Comparison of ENCODE assay signal across 2 cellular contexts in the genomic region with DNA sequence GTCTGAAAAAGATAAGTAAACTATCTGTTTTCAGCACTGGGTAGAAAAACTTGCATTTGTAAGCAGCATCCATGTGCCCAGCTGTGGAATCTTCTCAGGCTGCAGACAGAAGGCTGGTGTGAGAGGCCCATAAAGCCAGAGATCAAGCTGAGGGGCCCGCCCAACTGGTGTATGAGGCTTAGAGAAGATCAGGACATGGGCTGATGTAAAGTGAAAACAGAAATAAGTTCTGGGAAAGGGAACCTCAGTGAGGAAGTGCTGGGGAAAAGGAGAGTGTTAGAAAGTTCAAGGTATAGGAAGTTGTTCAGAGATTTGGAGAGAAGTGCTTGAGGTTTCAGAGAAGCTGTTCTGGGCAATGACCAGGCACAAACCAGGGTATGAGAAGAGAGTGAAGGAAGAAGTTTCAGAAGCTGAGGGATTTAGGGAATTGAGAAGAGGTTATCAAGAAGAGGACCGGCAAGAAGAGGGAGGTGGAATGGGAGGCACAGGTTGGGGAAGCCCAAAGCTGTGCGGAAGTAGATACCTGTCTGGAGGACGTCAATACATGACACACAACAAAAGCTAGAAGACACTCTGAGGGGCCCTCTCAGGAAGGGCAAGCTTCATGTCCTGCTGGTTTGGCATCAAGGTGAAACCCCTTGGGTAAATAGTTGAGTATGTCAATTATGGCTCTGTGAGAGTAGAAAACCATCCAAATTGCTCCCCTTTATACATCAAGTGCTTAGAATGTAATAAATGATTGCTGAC.
TF ChIP-seq lines count a peak whose summit lies in the region.

No MANE protein-coding gene starts in this region.

TF ChIP-seq in A549, 52 proteins besides CTCF, POLR2A, EP300 and RAD21:
- TF ChIP-seq EHMT2 (IDR thresholded peaks at IDR 0.05; ENCODE audit: low read depth) (no peak), MAFK (IDR thresholded peaks at IDR 0.05; ENCODE audit: partially characterized antibody) (peak; percentile 42), TP53 (CRISPR knock-in tag; IDR thresholded peaks at IDR 0.05) (no peak), CEBPB (IDR thresholded peaks at IDR 0.05) (no peak), SMC3 (IDR thresholded peaks at IDR 0.05) (no peak)
- TF ChIP-seq, protein P1, sequence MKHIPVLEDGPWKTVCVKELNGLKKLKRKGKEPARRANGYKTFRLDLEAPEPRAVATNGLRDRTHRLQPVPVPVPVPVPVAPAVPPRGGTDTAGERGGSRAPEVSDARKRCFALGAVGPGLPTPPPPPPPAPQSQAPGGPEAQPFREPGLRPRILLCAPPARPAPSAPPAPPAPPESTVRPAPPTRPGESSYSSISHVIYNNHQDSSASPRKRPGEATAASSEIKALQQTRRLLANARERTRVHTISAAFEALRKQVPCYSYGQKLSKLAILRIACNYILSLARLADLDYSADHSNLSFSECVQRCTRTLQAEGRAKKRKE (CRISPR knock-in tag; IDR thresholded peaks at IDR 0.05; ENCODE audit: low read depth): no peak
- TF ChIP-seq, protein P2, sequence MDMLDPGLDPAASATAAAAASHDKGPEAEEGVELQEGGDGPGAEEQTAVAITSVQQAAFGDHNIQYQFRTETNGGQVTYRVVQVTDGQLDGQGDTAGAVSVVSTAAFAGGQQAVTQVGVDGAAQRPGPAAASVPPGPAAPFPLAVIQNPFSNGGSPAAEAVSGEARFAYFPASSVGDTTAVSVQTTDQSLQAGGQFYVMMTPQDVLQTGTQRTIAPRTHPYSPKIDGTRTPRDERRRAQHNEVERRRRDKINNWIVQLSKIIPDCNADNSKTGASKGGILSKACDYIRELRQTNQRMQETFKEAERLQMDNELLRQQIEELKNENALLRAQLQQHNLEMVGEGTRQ (IDR thresholded peaks at IDR 0.05): no peak

TF ChIP-seq in GM12878, 131 proteins besides CTCF, POLR2A, EP300 and RAD21:
- TF ChIP-seq IRF4 (IDR thresholded peaks at IDR 0.05; ENCODE audit: low read depth, low read length) (no peak), EZH2 (IDR thresholded peaks at IDR 0.05; ENCODE audit: borderline replicate concordance, control insufficient read depth, low read depth, low read length) (no peak), JUNB (IDR thresholded peaks at IDR 0.05) (peak; percentile 6; the same call in 1 of the 2 replicates), TCF7 (IDR thresholded peaks at IDR 0.05; ENCODE audit: borderline replicate concordance) (no peak), EED (IDR thresholded peaks at IDR 0.05; ENCODE audit: low read depth) (peak; percentile 27; the same call in 1 of the 2 replicates), RFX5 (IDR thresholded peaks at IDR 0.05; ENCODE audit: low read depth, low read length) (no peak), RUNX3 (IDR thresholded peaks at IDR 0.05; ENCODE audit: low read length) (no peak; the same call in 1 of the 2 replicates), ETV6 (conservative IDR thresholded peaks at IDR 0.05 in 1 of 2, IDR thresholded peaks at IDR 0.05 in 1 of 2; ENCODE audit: borderline replicate concordance in 1 of 2, low read depth in 1 of 2) (peak in 1 of 2 experiments; percentile 66; a peak in 1 of 4 replicates)
- TF ChIP-seq, protein P3, sequence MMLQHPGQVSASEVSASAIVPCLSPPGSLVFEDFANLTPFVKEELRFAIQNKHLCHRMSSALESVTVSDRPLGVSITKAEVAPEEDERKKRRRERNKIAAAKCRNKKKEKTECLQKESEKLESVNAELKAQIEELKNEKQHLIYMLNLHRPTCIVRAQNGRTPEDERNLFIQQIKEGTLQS (IDR thresholded peaks at IDR 0.05; ENCODE audit: borderline replicate concordance, extremely low read depth, low read depth, low read length): no peak
